Comparison of ENCODE assay signal across 8 cellular contexts in the genomic region with DNA sequence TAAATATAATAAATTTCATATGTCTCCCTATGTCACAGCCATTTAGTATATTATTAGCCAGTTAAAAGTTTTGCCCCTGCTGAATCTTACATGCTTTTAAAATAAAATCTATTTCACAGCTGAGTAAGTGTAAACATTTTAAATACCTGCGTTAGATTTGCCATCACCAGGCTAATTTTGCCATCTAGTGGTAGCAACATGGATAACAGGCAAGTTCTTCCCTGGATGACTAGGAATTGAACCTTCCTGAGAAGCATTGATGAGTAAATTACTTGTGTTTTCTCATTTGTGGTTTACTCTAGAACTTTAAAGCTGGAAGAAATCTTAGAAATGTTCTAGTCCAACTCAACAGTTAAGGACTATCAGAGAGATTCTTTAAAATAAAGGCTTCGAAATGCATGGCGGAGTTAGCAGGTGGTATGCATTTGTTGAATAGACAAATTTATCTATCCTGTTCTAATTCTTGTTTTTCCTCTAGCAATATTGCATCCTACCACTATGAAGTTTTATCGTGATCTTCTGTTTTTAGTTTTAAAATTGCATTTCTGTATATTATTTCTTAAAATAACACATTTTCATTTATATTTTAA. TPM values are rescaled to one million over a fixed set of nuclear protein-coding genes. Genes with fewer than 3 reads are reported as not detected.
DNase-seq lines count a peak whose midpoint lies in the region; ATAC-seq and TF ChIP-seq lines count a peak whose summit lies in the region.

No MANE protein-coding gene starts in this region.

- no peaks in the 10 kb centered on the region for H3K9me3 ChIP-seq in hepatocyte (ENCODE audit: low read depth)
- H3K9me3 ChIP-seq in suprapubic skin = no peaks in the 10 kb centered on the region

- CTCF ChIA-PET in activated CD8-positive, alpha-beta T cell treated with anti-CD3 and anti-CD28 coated beads for 36 hours (lab: Charles Lee) = interaction anchor here (0.7 to 9.9 kb wide), 17 partner anchors 10 to 448 kb away, joined by 3 to 156 read pairs (median 4); a partner anchor contains a TSS

- no peak for TF ChIP-seq EP300 in suprapubic skin (IDR thresholded peaks at IDR 0.05)

- no peaks in the 10 kb centered on the region for H3K9me2 ChIP-seq in hepatocyte (replicated peaks; ENCODE audit: insufficient read depth)

- POLR2A ChIA-PET in activated CD8-positive, alpha-beta T cell treated with anti-CD3 and anti-CD28 coated beads for 36 hours (lab: Charles Lee) = no interaction called here

- peaks cover 13% of the 10 kb centered on the region for H3K79me2 ChIP-seq in hepatocyte

- peak overlapping the region; percentile 95 for H3K4me2 ChIP-seq in hepatocyte

- H3K27me3 Mint-ChIP-seq in activated CD8-positive, alpha-beta T cell treated with anti-CD3 and anti-CD28 coated beads for 36 hours = peaks cover 23% of the 10 kb centered on the region

- no peaks in the 10 kb centered on the region for H3K36me3 Mint-ChIP-seq in activated CD8-positive, alpha-beta T cell treated with anti-CD3 and anti-CD28 coated beads for 36 hours (ENCODE audit: low read depth)

- H3K36me3 ChIP-seq in hepatocyte (replicated peaks; ENCODE audit: insufficient read depth, low read depth) = no peaks in the 10 kb centered on the region
- H3K36me3 ChIP-seq in suprapubic skin = no peaks in the 10 kb centered on the region

- no peaks in the 10 kb centered on the region for H3K9me3 Mint-ChIP-seq in activated CD8-positive, alpha-beta T cell treated with anti-CD3 and anti-CD28 coated beads for 36 hours

- H3K4me3 ChIP-seq in hepatocyte = no peak overlapping the region
- no peak overlapping the region for H3K4me3 ChIP-seq in suprapubic skin

- 43% methylated on average over 4 of the region's 4 CpGs for WGBS in hepatocyte (ENCODE audit: low lambda C conversion rate, missing lambda C conversion rate)
- 23% methylated on average over 4 of the region's 4 CpGs for WGBS in suprapubic skin

- peak; percentile 56 for DNase-seq in A172 (ENCODE audit: low spot score)
- DNase-seq in DMS53 treated with DMSO at 0.1 percent for 48 hours (lab: John Stamatoyannopoulos, UW; ENCODE audit: unreplicated experiment) = peak; percentile 29
- peak; percentile 57 for DNase-seq in HCEC 1CT
- DNase-seq in NCI-H2029 (lab: John Stamatoyannopoulos, UW) = peak; percentile 16
- peak; percentile 12 for DNase-seq in activated CD8-positive, alpha-beta T cell treated with anti-CD3 and anti-CD28 coated beads for 36 hours
- peak; percentile 77 for DNase-seq in hepatocyte (ENCODE audit: low spot score)
- no peak for DNase-seq in suprapubic skin (ENCODE audit: low spot score in 2 of 2)
- DNase-seq in activated naive CD4-positive, alpha-beta T cell (lab: John Stamatoyannopoulos, UW) = no peak

- H3K4me1 Mint-ChIP-seq in activated CD8-positive, alpha-beta T cell treated with anti-CD3 and anti-CD28 coated beads for 36 hours (ENCODE audit: low read depth) = peaks cover 6% of the 10 kb centered on the region

- H3K4me1 ChIP-seq in hepatocyte (ENCODE audit: insufficient read depth) (peaks cover 11% of the 10 kb centered on the region), suprapubic skin (peaks cover 14% of the 10 kb centered on the region)

- ATAC-seq in activated CD8-positive, alpha-beta T cell treated with anti-CD3 and anti-CD28 coated beads for 36 hours = peak; percentile 42

- no peak overlapping the region for H3K27ac Mint-ChIP-seq in activated CD8-positive, alpha-beta T cell treated with anti-CD3 and anti-CD28 coated beads for 36 hours

- no peak overlapping the region for H3K27ac ChIP-seq in hepatocyte
- H3K27ac ChIP-seq in suprapubic skin = no peak overlapping the region

- no peak overlapping the region for H3K4me3 Mint-ChIP-seq in activated CD8-positive, alpha-beta T cell treated with anti-CD3 and anti-CD28 coated beads for 36 hours

- H3K27me3 ChIP-seq in hepatocyte (no peaks in the 10 kb centered on the region), suprapubic skin (no peaks in the 10 kb centered on the region)

- H4K20me1 ChIP-seq in hepatocyte (ENCODE audit: insufficient read depth, poor library complexity, severe bottlenecking) = no peaks in the 10 kb centered on the region

- no peak for TF ChIP-seq POLR2A in suprapubic skin (IDR thresholded peaks at IDR 0.05)

- no peak overlapping the region for H2AFZ ChIP-seq in hepatocyte

- intact Hi-C loops in activated CD8-positive, alpha-beta T cell treated with anti-CD3 and anti-CD28 coated beads for 36 hours (cut with micrococcal nuclease) = loop anchor here (1.0 to 5.0 kb wide), 2 partner anchors 293 to 443 kb away; no protein-coding TSS in a partner anchor

- TF ChIP-seq CTCF in activated CD8-positive, alpha-beta T cell treated with anti-CD3 and anti-CD28 coated beads for 36 hours (IDR thresholded peaks at IDR 0.05) = peak; percentile 77
- TF ChIP-seq CTCF in hepatocyte (IDR thresholded peaks at IDR 0.05; ENCODE audit: poor library complexity) (peak; percentile 84), suprapubic skin (IDR thresholded peaks at IDR 0.05) (peak; percentile 37 to 66)

RNA-seq across cellular contexts. Expression of a gene that starts 2.6 kb away (rescaled TPM):
- 0.90 and 1.3 TPM in 2 replicates for total RNA-seq in A172 (2014; rRNA removed; shearing (Covaris generic))
- not detected for total RNA-seq in activated CD8-positive, alpha-beta T cell treated with anti-CD3 and anti-CD28 coated beads for 36 hours
- 36.2 and 39.3 TPM in 2 replicates for total RNA-seq in hepatocyte
- polyA plus RNA-seq in hepatocyte = 28.1 and 33.3 TPM in 2 replicates
- total RNA-seq in suprapubic skin = under 1 TPM in 1 of 4 donors, not detected in 3; 0.42 TPM

Comparison
In these comparisons a context has a peak if more than half of its experiments do, and no peak if none do; other contexts are left out.
1. DNase-seq: peak in A172 (single experiment), DMS53 treated with DMSO at 0.1 percent for 48 hours (single experiment), HCEC 1CT (single experiment), NCI-H2029 (single experiment), activated CD8-positive, alpha-beta T cell treated with anti-CD3 and anti-CD28 coated beads for 36 hours (single experiment) and hepatocyte (single experiment); none in suprapubic skin (0 of 2) and activated naive CD4-positive, alpha-beta T cell (0 of 4).
2. RNA of a gene that starts 2.6 kb away (total RNA-seq): 36.2 to 39.3 TPM in hepatocyte; 0.90 to 1.3 TPM in A172, 0.42 TPM in suprapubic skin and not detected in activated CD8-positive, alpha-beta T cell treated with anti-CD3 and anti-CD28 coated beads for 36 hours; every median in the first group is over 10 times any median in the second.
3. Peak in every context shown above with its lines, with median percentiles within 50 percentile points of each other: CTCF ChIP-seq.